In the genomic region with DNA sequence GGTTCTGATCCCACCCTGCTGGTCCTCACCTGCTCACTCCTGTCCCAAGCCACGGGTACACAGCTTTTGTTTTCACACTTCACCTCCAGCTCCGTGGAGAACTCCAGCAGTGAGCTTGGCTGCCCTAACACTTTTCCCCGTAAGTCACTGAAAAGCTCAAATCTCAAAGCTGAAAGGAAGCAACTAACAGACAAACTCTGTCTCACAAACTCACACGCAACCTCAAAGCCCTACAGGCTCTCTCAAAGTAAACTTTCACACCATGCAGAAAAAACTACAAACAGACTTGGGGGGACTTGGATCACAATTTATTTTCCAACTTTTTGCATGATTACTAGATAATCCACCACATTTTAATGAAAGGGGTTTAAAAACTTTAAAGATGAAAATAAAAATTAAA, we compare ENCODE assay signal across 20 cellular contexts.
DNase-seq lines count a peak whose midpoint lies in the region; ATAC-seq and TF ChIP-seq lines count a peak whose summit lies in the region.
"Had no signal": no experiment of that assay in that cellular context is flagged by ENCODE, and none has a peak within 500 bp of the region (broad histone marks: within the 10 kb centered on the region; RNA-seq: fewer than 3 reads in every experiment).

No MANE protein-coding gene starts in this region.

- peak overlapping the region; percentile 32 for H3K4me3 Mint-ChIP-seq in HFFc6
- H3K4me3 Mint-ChIP-seq: activated CD4-positive, alpha-beta memory T cell treated with anti-CD3 and anti-CD28 coated beads, Interleukin-2, amount 10 ng/mL, durations not matched to agents 7 days and 5 days; activated T-cell treated with anti-CD3 and anti-CD28 coated beads, Interleukin-2, amount 50 U/mL, for 72 hours; CD4-positive, alpha-beta T cell; naive B cell; T-cell had no signal

- H2AFZ ChIP-seq in ACC112 (ENCODE audit: low read length, unreplicated experiment): no peak overlapping the region

- H3K79me2 ChIP-seq in ACC112 (ENCODE audit: control insufficient read depth, insufficient read depth, low read length, unreplicated experiment): no peaks in the 10 kb centered on the region

- peaks cover 27% of the 10 kb centered on the region for H3K4me1 ChIP-seq in ACC112 (ENCODE audit: control insufficient read depth, insufficient read depth, low read length, unreplicated experiment)
- H3K4me1 ChIP-seq: prostate gland had no signal

- peaks cover 8% of the 10 kb centered on the region; the same call in 1 of the 2 replicates for H3K36me3 Mint-ChIP-seq in HFFc6 (ENCODE audit: low read depth)
- H3K36me3 Mint-ChIP-seq: activated naive CD4-positive, alpha-beta T cell treated with anti-CD3 and anti-CD28 coated beads, Interleukin-2, amount 50 U/mL, for 72 hours; naive B cell had no signal

- H3K9me3 Mint-ChIP-seq in HFFc6: no peaks in the 10 kb centered on the region
- H3K9me3 Mint-ChIP-seq: activated CD4-positive, alpha-beta memory T cell treated with anti-CD3 and anti-CD28 coated beads, Interleukin-2, amount 10 ng/mL, durations not matched to agents 7 days and 5 days; activated naive CD4-positive, alpha-beta T cell treated with anti-CD3 and anti-CD28 coated beads, Interleukin-2, amount 50 U/mL, for 72 hours; activated T-cell treated with anti-CD3 and anti-CD28 coated beads, Interleukin-2, amount 50 U/mL, for 72 hours; CD4-positive, alpha-beta T cell; naive B cell; T-cell had no signal

- peaks cover 36% of the 10 kb centered on the region for H3K4me1 Mint-ChIP-seq in HFFc6 (ENCODE audit: low read depth)
- H3K4me1 Mint-ChIP-seq: activated CD4-positive, alpha-beta memory T cell treated with anti-CD3 and anti-CD28 coated beads, Interleukin-2, amount 10 ng/mL, durations not matched to agents 7 days and 5 days; naive B cell had no signal

- H3K27ac ChIP-seq in ACC112 (ENCODE audit: low read depth, low read length): peak overlapping the region; percentile 71
- H3K27ac ChIP-seq in caudate nucleus (ENCODE audit: low read depth, low read length): peak overlapping the region; percentile 53
- H3K27ac ChIP-seq: prostate gland, VCaP had no signal

- H3K4me3 ChIP-seq in ACC112 (ENCODE audit: low read depth, low read length): no peak overlapping the region
- H3K4me3 ChIP-seq: A549, prostate gland, tibial nerve had no signal

- DNase-seq in HFFc6 (peak; percentile 26), caudate nucleus (lab: John Stamatoyannopoulos, UW) (peak in 1 of 61 donors; percentile 28), midbrain (lab: John Stamatoyannopoulos, UW) (peak; percentile 19)
- DNase-seq in stimulated activated CD4-positive, alpha-beta T cell treated with anti-CD3 and anti-CD28 coated beads, Interleukin-1b, Interleukin-23, amount 100 ng/mL, for 48 hours: no peak
- DNase-seq: activated CD4-positive, alpha-beta memory T cell treated with anti-CD3 and anti-CD28 coated beads, Interleukin-2, amount 10 ng/mL, durations not matched to agents 7 days and 5 days; CD4-positive, alpha-beta T cell; naive B cell; NCI-H187; T-cell had no signal

- no peak for TF ChIP-seq CTCF in HFFc6 (IDR thresholded peaks at IDR 0.05)

- peak overlapping the region; percentile 83 for H3K27ac Mint-ChIP-seq in HFFc6
- H3K27ac Mint-ChIP-seq: activated CD4-positive, alpha-beta memory T cell treated with anti-CD3 and anti-CD28 coated beads, Interleukin-2, amount 10 ng/mL, durations not matched to agents 7 days and 5 days; activated naive CD4-positive, alpha-beta T cell treated with anti-CD3 and anti-CD28 coated beads, Interleukin-2, amount 50 U/mL, for 72 hours; activated T-cell treated with anti-CD3 and anti-CD28 coated beads, Interleukin-2, amount 50 U/mL, for 72 hours; CD4-positive, alpha-beta T cell; naive B cell; T-cell had no signal

- ATAC-seq in GM18867 (IDR thresholded peaks at IDR 0.05; ENCODE audit: unreplicated experiment) (no peak), HG02852 (IDR thresholded peaks at IDR 0.05; ENCODE audit: unreplicated experiment) (no peak), GM19395 (IDR thresholded peaks at IDR 0.05; ENCODE audit: unreplicated experiment) (no peak)
- ATAC-seq: esophagus mucosa had no signal

- no peaks in the 10 kb centered on the region for H3K36me3 ChIP-seq in ACC112 (ENCODE audit: insufficient read depth, low read length)
- H3K36me3 ChIP-seq: prostate gland, tibial nerve had no signal

- no peaks in the 10 kb centered on the region for H3K27me3 ChIP-seq in ACC112 (ENCODE audit: insufficient read depth, low read length)
- H3K27me3 ChIP-seq: tibial nerve had no signal

- H3K27me3 Mint-ChIP-seq in HFFc6 (ENCODE audit: insufficient read depth): no peaks in the 10 kb centered on the region
- H3K27me3 Mint-ChIP-seq: activated CD4-positive, alpha-beta memory T cell treated with anti-CD3 and anti-CD28 coated beads, Interleukin-2, amount 10 ng/mL, durations not matched to agents 7 days and 5 days; CD4-positive, alpha-beta T cell; naive B cell; T-cell had no signal
